Comparison of ENCODE assay signal across 23 cellular contexts in genomic region chr14:96097752-96098151, GRCh38.
"Had no signal": no experiment of that assay in that cellular context is flagged by ENCODE, and none has a peak within 500 bp of the region (broad histone marks: within the 10 kb centered on the region; RNA-seq: fewer than 3 reads in every experiment).

No MANE protein-coding gene starts in this region.

- H3K4me3 ChIP-seq: lung, ovary, prostate gland, right atrium auricular region, tibial artery had no signal

- ATAC-seq: activated CD4-positive, alpha-beta T cell treated with anti-CD3 and anti-CD28 coated beads for 36 hours; activated naive CD8-positive, alpha-beta T cell treated with anti-CD3 and anti-CD28 coated beads, Interleukin-2, amount 50 U/mL, for 24 hours; activated T-cell treated with anti-CD3 and anti-CD28 coated beads, Interleukin-2, amount 50 U/mL, for 4 hours; naive thymus-derived CD8-positive, alpha-beta T cell had no signal

- H3K36me3 ChIP-seq: ovary, prostate gland, right atrium auricular region, tibial artery had no signal

- H3K27ac ChIP-seq: ovary, prostate gland, right atrium auricular region, tibial artery had no signal

- DNase-seq: activated B cell treated with CpG ODN at 0.5 μM for 24 hours; activated CD4-positive, alpha-beta T cell treated with anti-CD3 and anti-CD28 coated beads for 36 hours; activated CD4-positive, alpha-beta T cell treated with anti-CD3 and anti-CD28 coated beads, Interleukin-2, amount 50 U/mL, for 4 hours; activated CD8-positive, alpha-beta memory T cell treated with anti-CD3 and anti-CD28 coated beads for 24 hours; activated CD8-positive, alpha-beta memory T cell treated with anti-CD3 and anti-CD28 coated beads, Interleukin-2, amount 50 U/mL, for 4 hours; activated naive CD4-positive, alpha-beta T cell treated with anti-CD3 and anti-CD28 coated beads, Interleukin-2, amount 50 U/mL, for 16 hours; activated naive CD8-positive, alpha-beta T cell treated with anti-CD3 and anti-CD28 coated beads, Interleukin-2, amount 50 U/mL, for 24 hours; activated T-cell treated with anti-CD3 and anti-CD28 coated beads, Interleukin-2, amount 50 U/mL, for 4 hours; cerebellar nuclear complex; cortex of kidney; erythroblast; kidney; naive thymus-derived CD8-positive, alpha-beta T cell; ovary; stimulated activated CD4-positive, alpha-beta T cell treated with anti-CD3 and anti-CD28 coated beads, Interleukin-12 subunit alpha, Interleukin-12 subunit beta, amount 100 ng/mL, for 4 hours; stimulated activated CD4-positive, alpha-beta T cell treated with anti-CD3 and anti-CD28 coated beads, Interleukin-4, amount 100 ng/mL, for 4 hours; substantia nigra; T-helper 1 cell; T-helper 9 cell had no signal

- H3K9me3 ChIP-seq: ovary, prostate gland, right atrium auricular region, tibial artery had no signal

- H3K4me1 ChIP-seq: prostate gland, right atrium auricular region had no signal

- H3K27me3 ChIP-seq: ovary, right atrium auricular region had no signal
